19 cellular contexts compared by ENCODE assay signal in the genomic region with DNA sequence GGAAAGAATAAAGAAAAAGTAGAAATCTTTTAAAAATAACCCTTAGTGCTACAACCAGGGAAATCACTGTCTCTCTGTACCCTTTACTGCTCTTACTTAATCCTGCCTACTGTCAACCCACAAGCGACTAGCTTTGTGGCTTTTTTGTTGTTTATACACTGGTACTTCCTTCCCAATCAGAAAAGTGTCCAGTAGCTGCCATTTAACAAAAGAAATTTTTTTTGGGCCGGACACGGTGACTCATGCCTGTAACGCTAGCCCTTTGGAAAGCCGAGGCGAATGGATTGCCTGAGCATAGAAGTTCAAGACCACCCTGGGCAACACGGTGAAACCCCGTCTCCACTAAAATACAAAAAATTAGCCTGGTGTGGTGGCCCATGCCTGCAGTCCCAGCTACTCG.
"Had no signal": no experiment of that assay in that cellular context is flagged by ENCODE, and none has a peak within 500 bp of the region (broad histone marks: within the 10 kb centered on the region; RNA-seq: fewer than 3 reads in every experiment).

No MANE protein-coding gene starts in this region.

- DNase-seq: activated CD4-positive, alpha-beta memory T cell treated with anti-CD3 and anti-CD28 coated beads, Interleukin-2, amount 10 ng/mL, durations not matched to agents 7 days and 5 days; activated CD4-positive, alpha-beta T cell treated with anti-CD3 and anti-CD28 coated beads, Interleukin-2, amount 10 ng/mL, durations not matched to agents 24 days and 14 days; activated naive CD4-positive, alpha-beta T cell treated with anti-CD3 and anti-CD28 coated beads, Interleukin-2, amount 50 U/mL, for 16 hours; activated naive CD8-positive, alpha-beta T cell treated with anti-CD3 and anti-CD28 coated beads, Interleukin-2, amount 50 U/mL, for 24 hours; activated T-cell treated with anti-CD3 and anti-CD28 coated beads, Interleukin-2, amount 50 U/mL, for 72 hours; central memory CD4-positive, alpha-beta T cell; heart right ventricle; left colon; lower lobe of right lung; naive thymus-derived CD8-positive, alpha-beta T cell; stimulated activated CD4-positive, alpha-beta T cell treated with anti-CD3 and anti-CD28 coated beads, Interleukin-2, amount 100 ng/mL, for 48 hours; stimulated activated CD8-positive, alpha-beta memory T cell treated with anti-CD3 and anti-CD28 coated beads, Interleukin-4, amount 100 ng/mL, for 48 hours; stimulated activated naive CD4-positive, alpha-beta T cell treated with Interleukin-2 at 50 U/mL for 16 hours; SW 1271; T-helper 2 cell; tibial artery had no signal

- H3K27ac ChIP-seq: heart right ventricle, lower lobe of right lung, prostate gland, tibial artery, VCaP had no signal

- H3K27me3 ChIP-seq: heart right ventricle, tibial artery had no signal

- H3K4me3 ChIP-seq: heart right ventricle, lower lobe of right lung, prostate gland, tibial artery had no signal

- H3K4me1 ChIP-seq: lower lobe of right lung, prostate gland, tibial artery had no signal

- ATAC-seq: activated CD4-positive, CD25-positive, alpha-beta regulatory T cell treated with anti-CD3 and anti-CD28 coated beads, Interleukin-2, amount 50 U/mL, for 24 hours; activated naive CD8-positive, alpha-beta T cell treated with anti-CD3 and anti-CD28 coated beads, Interleukin-2, amount 50 U/mL, for 24 hours; activated T-cell treated with anti-CD3 and anti-CD28 coated beads, Interleukin-2, amount 50 U/mL, for 72 hours; heart right ventricle; left colon; lower lobe of right lung; naive thymus-derived CD8-positive, alpha-beta T cell had no signal

- H3K9me3 ChIP-seq: heart right ventricle, lower lobe of right lung, prostate gland, tibial artery had no signal
